In genomic region chr16:29177261-29177887, GRCh38 we compare ENCODE assay signal across 1 cellular context.
A peak's percentile ranks its signal among the peaks of the same experiment; 100 is the strongest.
TF ChIP-seq lines count a peak whose summit lies in the region.

No MANE protein-coding gene starts in this region.

TF ChIP-seq in SK-N-SH treated with all-trans-retinoic acid at 6 μM for 48 hours, 23 proteins besides CTCF, POLR2A, EP300 and RAD21 (continued from another document):
- peak; percentile 97 for TF ChIP-seq TSHZ2 (CRISPR knock-in tag; IDR thresholded peaks at IDR 0.05)
- TF ChIP-seq PPARA (CRISPR knock-in tag; IDR thresholded peaks at IDR 0.05; ENCODE audit: borderline replicate concordance): peak; percentile 67; the same call in 1 of the 2 replicates
- TF ChIP-seq ZNF565 (CRISPR knock-in tag; conservative IDR thresholded peaks at IDR 0.05; ENCODE audit: low read depth): 0 out of 2 replicates have a peak, but pooled peaks have one; percentile 73
